Comparison of ENCODE assay signal across 22 cellular contexts in the genomic region with DNA sequence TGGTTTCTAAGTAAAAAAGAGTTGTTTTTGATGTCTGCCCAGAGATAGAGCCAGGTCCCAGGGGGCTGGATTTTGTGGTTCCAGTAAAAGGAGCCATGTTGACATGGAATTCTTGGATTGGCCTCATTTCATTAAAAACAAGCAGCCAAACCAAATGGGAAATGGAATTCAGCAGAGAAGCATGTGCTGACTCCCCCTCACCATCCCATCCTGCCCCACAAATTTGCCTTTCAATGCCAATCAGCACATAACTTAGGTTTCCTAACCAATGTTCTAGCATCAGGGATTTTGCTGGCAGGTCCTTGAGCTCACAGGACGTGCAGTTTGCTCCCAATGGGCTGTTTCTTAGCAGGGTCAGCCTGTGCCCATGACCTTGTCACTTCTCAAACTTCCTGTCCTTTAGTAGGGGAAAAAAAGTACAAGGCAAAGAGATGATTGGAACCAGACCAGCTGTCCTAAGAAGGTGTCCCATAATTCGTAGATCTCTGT.
DNase-seq lines count a peak whose midpoint lies in the region; ATAC-seq, FAIRE-seq and TF ChIP-seq lines count a peak whose summit lies in the region.
"Had no signal": no experiment of that assay in that cellular context is flagged by ENCODE, and none has a peak within 500 bp of the region (broad histone marks: within the 10 kb centered on the region; RNA-seq: fewer than 3 reads in every experiment).

No MANE protein-coding gene starts in this region.

- H3K4me1 Mint-ChIP-seq in endothelial cell (ENCODE audit: unreplicated experiment): peaks cover 7% of the 10 kb centered on the region
- H3K4me1 Mint-ChIP-seq: CD4-positive, CD25-positive, alpha-beta regulatory T cell; stimulated activated memory B cell treated with anti-CD40 and anti-IgM and Interleukin-4, amounts not matched to agents 10 μg/mL and 1 μg/mL and 100 μg/mL, for 72 hours had no signal

- H3K4me3 ChIP-seq in fibroblast of the aortic adventitia (ENCODE audit: low read depth, low read length) (no peak overlapping the region), skin epidermis (no peak overlapping the region)
- H3K4me3 ChIP-seq: gastroesophageal sphincter, mucosa of descending colon had no signal

- H3K27me3 Mint-ChIP-seq in endothelial cell (ENCODE audit: unreplicated experiment): peaks cover 8% of the 10 kb centered on the region
- H3K27me3 Mint-ChIP-seq: activated naive CD4-positive, alpha-beta T cell treated with anti-CD3 and anti-CD28 coated beads, Interleukin-2, amount 10 ng/mL, durations not matched to agents 7 days and 5 days had no signal

- no peak for FAIRE-seq in D721Med (lab: Jason Lieb, UNC)

- no peaks in the 10 kb centered on the region for H3K36me3 Mint-ChIP-seq in endothelial cell (ENCODE audit: low read depth, unreplicated experiment)
- H3K36me3 Mint-ChIP-seq: activated naive CD4-positive, alpha-beta T cell treated with anti-CD3 and anti-CD28 coated beads, Interleukin-2, amount 10 ng/mL, durations not matched to agents 7 days and 5 days; CD4-positive, CD25-positive, alpha-beta regulatory T cell; stimulated activated memory B cell treated with anti-CD40 and anti-IgM and Interleukin-4, amounts not matched to agents 10 μg/mL and 1 μg/mL and 100 μg/mL, for 72 hours; type B pancreatic cell had no signal

- peak overlapping the region in 13 of 21 experiments; percentile 12 to 78 (median 49) for H3K27ac ChIP-seq in skin epidermis
- H3K27ac ChIP-seq: gastroesophageal sphincter had no signal

- H3K4me3 Mint-ChIP-seq in endothelial cell (ENCODE audit: unreplicated experiment): no peak overlapping the region
- H3K4me3 Mint-ChIP-seq: activated naive CD4-positive, alpha-beta T cell treated with anti-CD3 and anti-CD28 coated beads, Interleukin-2, amount 10 ng/mL, durations not matched to agents 7 days and 5 days; CD4-positive, CD25-positive, alpha-beta regulatory T cell; stimulated activated memory B cell treated with anti-CD40 and anti-IgM and Interleukin-4, amounts not matched to agents 10 μg/mL and 1 μg/mL and 100 μg/mL, for 72 hours; type B pancreatic cell had no signal

- H3K27ac Mint-ChIP-seq in endothelial cell (ENCODE audit: unreplicated experiment): no peak overlapping the region
- H3K27ac Mint-ChIP-seq: activated naive CD4-positive, alpha-beta T cell treated with anti-CD3 and anti-CD28 coated beads, Interleukin-2, amount 10 ng/mL, durations not matched to agents 7 days and 5 days; CD4-positive, CD25-positive, alpha-beta regulatory T cell; stimulated activated memory B cell treated with anti-CD40 and anti-IgM and Interleukin-4, amounts not matched to agents 10 μg/mL and 1 μg/mL and 100 μg/mL, for 72 hours; type B pancreatic cell had no signal

- ATAC-seq in HG02885 (IDR thresholded peaks at IDR 0.05; ENCODE audit: poor library complexity, unreplicated experiment) (no peak), HG03159 (IDR thresholded peaks at IDR 0.05; ENCODE audit: unreplicated experiment) (no peak)
- ATAC-seq: gastroesophageal sphincter; mucosa of descending colon; SK-N-SH treated with all-trans-retinoic acid at 6 μM for 48 hours; stimulated activated memory B cell treated with anti-CD40 and anti-IgM and Interleukin-4, amounts not matched to agents 10 μg/mL and 1 μg/mL and 100 μg/mL, for 72 hours had no signal

- no peaks in the 10 kb centered on the region for H3K9me3 Mint-ChIP-seq in endothelial cell (ENCODE audit: unreplicated experiment)
- H3K9me3 Mint-ChIP-seq: activated naive CD4-positive, alpha-beta T cell treated with anti-CD3 and anti-CD28 coated beads, Interleukin-2, amount 10 ng/mL, durations not matched to agents 7 days and 5 days; stimulated activated memory B cell treated with anti-CD40 and anti-IgM and Interleukin-4, amounts not matched to agents 10 μg/mL and 1 μg/mL and 100 μg/mL, for 72 hours; type B pancreatic cell had no signal

- TF ChIP-seq CTCF in fibroblast of the aortic adventitia (IDR thresholded peaks at IDR 0.05; ENCODE audit: insufficient read depth, low read length) (no peak), endothelial cell (IDR thresholded peaks at IDR 0.05; ENCODE audit: unreplicated experiment) (no peak), D721Med (IDR thresholded peaks at IDR 0.05; ENCODE audit: insufficient read depth, missing control alignments) (no peak)

- DNase-seq in AG08395 (ENCODE audit: low spot score) (peak; percentile 38), RPMI7951 (ENCODE audit: low read depth) (peak; percentile 8), fibroblast of the aortic adventitia (ENCODE audit: low read depth) (peak; percentile 83), endothelial cell (ENCODE audit: low spot score) (no peak), D721Med (ENCODE audit: insufficient read length, low spot score) (no peak)
- DNase-seq: activated CD8-positive, alpha-beta memory T cell treated with anti-CD3 and anti-CD28 coated beads for 24 hours; activated naive CD4-positive, alpha-beta T cell treated with anti-CD3 and anti-CD28 coated beads, Interleukin-2, amount 10 ng/mL, durations not matched to agents 7 days and 5 days; activated T-cell treated with anti-CD3 and anti-CD28 coated beads, Interleukin-2, amount 50 U/mL, for 48 hours; DMS79 treated with DMSO at 0.1 percent for 48 hours; KBM-7; mucosa of descending colon; NCI-H187 treated with DMSO at 0.1 percent for 48 hours; NCI-H2227 treated with DMSO at 0.1 percent for 48 hours; T-helper 9 cell had no signal

Comparison
In these comparisons a context has a peak if more than half of its experiments do, and no peak if none do; other contexts are left out.
1. DNase-seq: peak in AG08395 (single experiment), RPMI7951 (single experiment) and fibroblast of the aortic adventitia (single experiment); none in endothelial cell (single experiment) and D721Med (single experiment).